16 cellular contexts compared by ENCODE assay signal in the genomic region with DNA sequence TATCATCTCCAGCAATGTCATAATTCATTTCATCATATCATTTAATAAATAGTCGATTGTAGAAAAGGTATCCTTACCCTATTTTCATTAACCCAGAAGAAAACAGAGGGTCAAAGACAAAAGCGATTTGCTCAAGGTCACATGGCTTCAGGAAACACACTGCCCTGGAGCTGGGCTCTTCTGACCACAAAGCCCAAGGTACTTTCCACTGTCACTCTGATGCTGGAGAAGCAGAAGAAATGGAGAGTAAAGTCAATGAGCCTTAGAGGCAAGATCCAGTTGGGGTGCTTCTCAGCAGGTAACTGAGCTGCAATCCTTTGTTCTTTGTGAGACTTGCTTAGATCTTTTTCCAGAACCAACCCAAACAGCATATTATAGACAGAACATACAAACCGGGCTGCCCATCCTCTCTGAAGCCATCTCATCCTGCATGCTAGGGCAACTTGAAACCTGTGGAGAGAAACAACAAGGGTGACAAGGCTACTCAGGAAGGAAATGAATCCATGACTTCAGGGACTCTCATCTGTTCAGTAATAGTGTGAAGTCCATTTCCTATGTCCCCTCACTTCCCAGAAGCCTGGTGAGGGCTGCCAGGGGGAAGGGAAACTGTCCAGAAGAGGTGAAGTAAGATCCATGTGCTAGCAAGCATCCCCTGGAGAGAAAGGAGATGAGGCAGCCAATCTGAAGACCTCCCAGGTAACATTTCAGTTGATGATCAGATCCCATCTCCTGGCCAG.
DNase-seq lines count a peak whose midpoint lies in the region; ATAC-seq, FAIRE-seq and TF ChIP-seq lines count a peak whose summit lies in the region.
"Had no signal": no experiment of that assay in that cellular context is flagged by ENCODE, and none has a peak within 500 bp of the region (broad histone marks: within the 10 kb centered on the region; RNA-seq: fewer than 3 reads in every experiment).

No MANE protein-coding gene starts in this region.

- FAIRE-seq in GM18507 (lab: Jason Lieb, UNC) = peak; percentile 67
- FAIRE-seq: endometrium had no signal

- H3K27me3 Mint-ChIP-seq in activated T-cell treated with anti-CD3 and anti-CD28 coated beads, Interleukin-2, amount 50 U/mL, for 4 hours (ENCODE audit: low read depth) = peaks cover 24% of the 10 kb centered on the region

- POLR2A ChIA-PET in RWPE1 (lab: Yijun Ruan, JAX; ENCODE audit: low non-redundant PET) = no interaction called here

- ATAC-seq in HG03045 (IDR thresholded peaks at IDR 0.05; ENCODE audit: unreplicated experiment) = no peak
- no peak for ATAC-seq in activated T-cell treated with anti-CD3 and anti-CD28 coated beads, Interleukin-2, amount 50 U/mL, for 4 hours

- H3K36me3 Mint-ChIP-seq in activated T-cell treated with anti-CD3 and anti-CD28 coated beads, Interleukin-2, amount 50 U/mL, for 4 hours (ENCODE audit: insufficient read depth) = no peaks in the 10 kb centered on the region
- H3K36me3 Mint-ChIP-seq: CD14-positive monocyte had no signal

- H3K4me1 Mint-ChIP-seq in activated T-cell treated with anti-CD3 and anti-CD28 coated beads, Interleukin-2, amount 50 U/mL, for 4 hours (ENCODE audit: low read depth) = no peaks in the 10 kb centered on the region

- peak overlapping the region; percentile 74 for H3K27ac ChIP-seq in RWPE1
- peak overlapping the region in 11 of 21 experiments; percentile 8 to 61 (median 40) for H3K27ac ChIP-seq in skin epidermis
- H3K27ac ChIP-seq: right lobe of liver had no signal

- H3K4me3 Mint-ChIP-seq in activated T-cell treated with anti-CD3 and anti-CD28 coated beads, Interleukin-2, amount 50 U/mL, for 4 hours = no peak overlapping the region
- H3K4me3 Mint-ChIP-seq: CD14-positive monocyte, H9 had no signal

- CTCF ChIA-PET in RWPE1 (lab: Yijun Ruan, JAX) = no interaction called here

- DNase-seq in GM18507 (ENCODE audit: extremely low spot score, insufficient read length, low read depth) (no peak), RWPE1 (ENCODE audit: low spot score) (no peak), fibroblast of mammary gland (ENCODE audit: low read depth) (peak; percentile 52), RPMI8226 (no peak)
- no peak for DNase-seq in activated T-cell treated with anti-CD3 and anti-CD28 coated beads, Interleukin-2, amount 50 U/mL, for 4 hours
- DNase-seq in central memory CD4-positive, alpha-beta T cell = no peak
- DNase-seq: activated T-cell treated with anti-CD3 and anti-CD28 coated beads for 4 hours, H9, Karpas-422, mucosa of descending colon, NCI-H2227 treated with DMSO at 0.1 percent for 48 hours, right lobe of liver had no signal

- TF ChIP-seq CTCF in RWPE1 (conservative IDR thresholded peaks at IDR 0.05; ENCODE audit: low read depth) (no peak), fibroblast of mammary gland (conservative IDR thresholded peaks at IDR 0.05; ENCODE audit: control insufficient read depth, insufficient read depth, low read depth, low read length) (no peak)

- H3K4me3 ChIP-seq in fibroblast of mammary gland (ENCODE audit: control insufficient read depth, low read depth, low read length) (no peak overlapping the region), skin epidermis (no peak overlapping the region)
- H3K4me3 ChIP-seq: mucosa of descending colon, right lobe of liver had no signal

- peaks cover 3% of the 10 kb centered on the region for H3K9me3 Mint-ChIP-seq in activated T-cell treated with anti-CD3 and anti-CD28 coated beads, Interleukin-2, amount 50 U/mL, for 4 hours
